30 cellular contexts compared by ENCODE assay signal in genomic region chr6:166443166-166443565, GRCh38.
A peak's percentile ranks its signal among the peaks of the same experiment; 100 is the strongest.
DNase-seq lines count a peak whose midpoint lies in the region; ATAC-seq and TF ChIP-seq lines count a peak whose summit lies in the region.
"Had no signal": no experiment of that assay in that cellular context is flagged by ENCODE, and none has a peak within 500 bp of the region (broad histone marks: within the 10 kb centered on the region; RNA-seq: fewer than 3 reads in every experiment).

No MANE protein-coding gene starts in this region.

- H3K27ac Mint-ChIP-seq in Caco-2 (ENCODE audit: unreplicated experiment), result no peak overlapping the region
- no peak overlapping the region for H3K27ac Mint-ChIP-seq in endodermal cell
- no peak overlapping the region for H3K27ac Mint-ChIP-seq in CD8-positive, alpha-beta memory T cell
- H3K27ac Mint-ChIP-seq: activated CD4-positive, alpha-beta T cell treated with anti-CD3 and anti-CD28 coated beads for 36 hours; activated CD8-positive, alpha-beta T cell treated with anti-CD3 and anti-CD28 coated beads, Interleukin-2, amount 10 ng/mL, durations not matched to agents 7 days and 5 days; activated naive CD4-positive, alpha-beta T cell treated with anti-CD3 and anti-CD28 coated beads, Interleukin-2, amount 50 U/mL, for 72 hours; activated T-helper 2 cell treated with anti-CD3 and anti-CD28 coated beads, Interferon-gamma antibody, Interleukin-2, Interleukin-4, amounts not matched to agents 10 μg/mL and 5 μg/mL and 100 μg/mL, durations not matched to agents 14 hours and 24 hours and 36 hours; CD14-positive monocyte; IgD-negative memory B cell had no signal

- intact Hi-C loops in Caco-2 (cut with micrococcal nuclease; ENCODE audit: unreplicated experiment), result no loop called here

- H3K9me3 Mint-ChIP-seq in Caco-2 (ENCODE audit: unreplicated experiment) (no peaks in the 10 kb centered on the region), endodermal cell (no peaks in the 10 kb centered on the region)
- H3K9me3 Mint-ChIP-seq in CD8-positive, alpha-beta memory T cell, result no peaks in the 10 kb centered on the region
- H3K9me3 Mint-ChIP-seq: activated naive CD4-positive, alpha-beta T cell treated with anti-CD3 and anti-CD28 coated beads, Interleukin-2, amount 50 U/mL, for 72 hours; activated T-helper 2 cell treated with anti-CD3 and anti-CD28 coated beads, Interferon-gamma antibody, Interleukin-2, Interleukin-4, amounts not matched to agents 10 μg/mL and 5 μg/mL and 100 μg/mL, durations not matched to agents 14 hours and 24 hours and 36 hours; IgD-negative memory B cell had no signal

- no peak overlapping the region for H3K4me3 ChIP-seq in Caco-2 (ENCODE audit: low read depth, low read length)
- H3K4me3 ChIP-seq in endodermal cell (ENCODE audit: low read length), result no peak overlapping the region
- H3K4me3 ChIP-seq in CD8-positive, alpha-beta memory T cell (ENCODE audit: low read length), result no peak overlapping the region
- H3K4me3 ChIP-seq: breast epithelium, left ventricle myocardium inferior, pancreas, upper lobe of right lung had no signal

- DNase-seq in Caco-2 (no peak), NCI-H2171 (lab: John Stamatoyannopoulos, UW) (peak; percentile 81), endodermal cell (no peak), NCI-H510A treated with DMSO at 0.1 percent for 48 hours (lab: John Stamatoyannopoulos, UW) (no peak), amniotic stem cell (lab: John Stamatoyannopoulos, UW) (no peak)
- DNase-seq in CD8-positive, alpha-beta memory T cell, result no peak
- DNase-seq: activated CD4-positive, alpha-beta T cell treated with anti-CD3 and anti-CD28 coated beads for 36 hours; activated CD8-positive, alpha-beta T cell treated with anti-CD3 and anti-CD28 coated beads, Interleukin-2, amount 10 ng/mL, durations not matched to agents 7 days and 5 days; activated T-cell treated with anti-CD3 and anti-CD28 coated beads for 4 hours; anterior cingulate cortex; Calu3; DMS79 treated with DMSO at 0.1 percent for 48 hours; effector CD4-positive, alpha-beta T cell; GF-D8; left ventricle myocardium inferior; mesenchymal stem cell; NCI-H1048; NCI-H526; pancreas; small intestine; stimulated activated naive CD4-positive, alpha-beta T cell treated with Interleukin-2 at 50 U/mL for 16 hours; T-helper 9 cell; upper lobe of right lung had no signal

- H3K9me3 ChIP-seq in Caco-2 (no peaks in the 10 kb centered on the region), endodermal cell (ENCODE audit: control insufficient read depth, low read length) (peaks cover 6% of the 10 kb centered on the region)
- no peaks in the 10 kb centered on the region for H3K9me3 ChIP-seq in CD8-positive, alpha-beta memory T cell (ENCODE audit: low read length)
- H3K9me3 ChIP-seq: breast epithelium, left ventricle myocardium inferior, pancreas, upper lobe of right lung had no signal

- H3K4me3 Mint-ChIP-seq in Caco-2 (ENCODE audit: unreplicated experiment) (no peak overlapping the region), endodermal cell (no peak overlapping the region)
- no peak overlapping the region for H3K4me3 Mint-ChIP-seq in CD8-positive, alpha-beta memory T cell
- H3K4me3 Mint-ChIP-seq: activated CD4-positive, alpha-beta T cell treated with anti-CD3 and anti-CD28 coated beads for 36 hours; activated CD8-positive, alpha-beta T cell treated with anti-CD3 and anti-CD28 coated beads, Interleukin-2, amount 10 ng/mL, durations not matched to agents 7 days and 5 days; IgD-negative memory B cell had no signal

- CTCF ChIA-PET in Caco-2 (lab: Charles Lee), result no interaction called here
- CTCF ChIA-PET in CD8-positive, alpha-beta memory T cell (lab: Charles Lee), result no interaction called here

- H3K9ac ChIP-seq in endodermal cell (ENCODE audit: extremely low read depth, low read length, poor library complexity, severe bottlenecking), result no peak overlapping the region

- TF ChIP-seq CTCF in Caco-2 (IDR thresholded peaks at IDR 0.05; ENCODE audit: insufficient read depth in 1 of 2, low read depth in 1 of 2, low read length in 1 of 2, severe bottlenecking in 1 of 2, unreplicated experiment in 1 of 2), result peak; percentile 25 to 29
- peak; percentile 45 for TF ChIP-seq CTCF in GM12873 (IDR thresholded peaks at IDR 0.05; ENCODE audit: insufficient read depth, low read depth, low read length, missing control alignments)
- TF ChIP-seq CTCF in endodermal cell (conservative IDR thresholded peaks at IDR 0.05), result peak; percentile 45

- BruUV-seq in Caco-2 (replicated peaks; lab: Mats Ljungman, UMichigan), result no TSS peak

- H3K36me3 ChIP-seq in Caco-2 (ENCODE audit: control insufficient read depth, insufficient read depth, low read length), result no peaks in the 10 kb centered on the region
- peaks cover 11% of the 10 kb centered on the region for H3K36me3 ChIP-seq in endodermal cell (ENCODE audit: control insufficient read depth, insufficient read depth, low read length)
- no peaks in the 10 kb centered on the region for H3K36me3 ChIP-seq in CD8-positive, alpha-beta memory T cell (ENCODE audit: insufficient read depth, low read length)
- H3K36me3 ChIP-seq: breast epithelium had no signal

- no peak overlapping the region for H3K27ac ChIP-seq in endodermal cell (ENCODE audit: low read depth, low read length)
- H3K27ac ChIP-seq in CD8-positive, alpha-beta memory T cell (ENCODE audit: low read depth, low read length), result no peak overlapping the region
- H3K27ac ChIP-seq: breast epithelium, left ventricle myocardium inferior, pancreas, upper lobe of right lung had no signal

- H3K4me1 ChIP-seq in Caco-2 (no peaks in the 10 kb centered on the region), endodermal cell (ENCODE audit: control insufficient read depth, insufficient read depth, low read length) (peaks cover 21% of the 10 kb centered on the region)
- H3K4me1 ChIP-seq in CD8-positive, alpha-beta memory T cell (ENCODE audit: insufficient read depth, low read length), result no peaks in the 10 kb centered on the region
- H3K4me1 ChIP-seq: breast epithelium, upper lobe of right lung had no signal

- peaks cover 14% of the 10 kb centered on the region for H3K27me3 Mint-ChIP-seq in Caco-2 (ENCODE audit: insufficient read depth, unreplicated experiment)
- H3K27me3 Mint-ChIP-seq in endodermal cell (ENCODE audit: insufficient read depth), result no peaks in the 10 kb centered on the region
- H3K27me3 Mint-ChIP-seq in CD8-positive, alpha-beta memory T cell, result peaks cover 2 to 22% of the 10 kb centered on the region in 2 donors
- H3K27me3 Mint-ChIP-seq: activated CD4-positive, alpha-beta T cell treated with anti-CD3 and anti-CD28 coated beads for 36 hours had no signal

- WGBS in endodermal cell (ENCODE audit: insufficient coverage in 1 of 2, insufficient read length in 1 of 2), 2 experiments, result 86% methylated on average over 5 to 8 of the region's 8 CpGs

- no peaks in the 10 kb centered on the region for H3K4me1 Mint-ChIP-seq in Caco-2 (ENCODE audit: low read depth, unreplicated experiment)
- H3K4me1 Mint-ChIP-seq in endodermal cell, result peaks cover 6% of the 10 kb centered on the region
- peaks cover 12 to 15% (median 13%) of the 10 kb centered on the region in 3 donors for H3K4me1 Mint-ChIP-seq in CD8-positive, alpha-beta memory T cell

- H3K27me3 ChIP-seq in Caco-2 (replicated peaks; ENCODE audit: control insufficient read depth, insufficient read depth, low read length) (no peaks in the 10 kb centered on the region; the same call in 1 of the 2 replicates), endodermal cell (ENCODE audit: control insufficient read depth, insufficient read depth, low read length, poor library complexity, severe bottlenecking) (no peaks in the 10 kb centered on the region)
- no peaks in the 10 kb centered on the region for H3K27me3 ChIP-seq in CD8-positive, alpha-beta memory T cell (ENCODE audit: insufficient read depth, low read length, poor library complexity, severe bottlenecking)
- H3K27me3 ChIP-seq: breast epithelium, pancreas, upper lobe of right lung had no signal

- POLR2A ChIA-PET in Caco-2 (lab: Charles Lee), result no interaction called here
- POLR2A ChIA-PET in CD8-positive, alpha-beta memory T cell (lab: Charles Lee), result interaction anchor here (0.7 kb wide), 1 partner anchor 192 kb away, joined by 3 read pairs; no protein-coding TSS in a partner anchor

- no peak for ATAC-seq in HG02884 (IDR thresholded peaks at IDR 0.05; ENCODE audit: unreplicated experiment)
- ATAC-seq: activated CD4-positive, alpha-beta T cell treated with anti-CD3 and anti-CD28 coated beads for 36 hours; activated CD8-positive, alpha-beta T cell treated with anti-CD3 and anti-CD28 coated beads, Interleukin-2, amount 10 ng/mL, durations not matched to agents 7 days and 5 days; activated naive CD4-positive, alpha-beta T cell treated with anti-CD3 and anti-CD28 coated beads, Interleukin-2, amount 50 U/mL, for 72 hours; pancreas; upper lobe of right lung had no signal

- no peaks in the 10 kb centered on the region for H3K36me3 Mint-ChIP-seq in Caco-2 (ENCODE audit: insufficient read depth, unreplicated experiment)
- H3K36me3 Mint-ChIP-seq in endodermal cell (ENCODE audit: low read depth), result peaks cover 23% of the 10 kb centered on the region
- peaks cover 3 to 6% (median 4%) of the 10 kb centered on the region in 3 donors for H3K36me3 Mint-ChIP-seq in CD8-positive, alpha-beta memory T cell
